Comparison of ENCODE assay signal across 10 cellular contexts in the genomic region with DNA sequence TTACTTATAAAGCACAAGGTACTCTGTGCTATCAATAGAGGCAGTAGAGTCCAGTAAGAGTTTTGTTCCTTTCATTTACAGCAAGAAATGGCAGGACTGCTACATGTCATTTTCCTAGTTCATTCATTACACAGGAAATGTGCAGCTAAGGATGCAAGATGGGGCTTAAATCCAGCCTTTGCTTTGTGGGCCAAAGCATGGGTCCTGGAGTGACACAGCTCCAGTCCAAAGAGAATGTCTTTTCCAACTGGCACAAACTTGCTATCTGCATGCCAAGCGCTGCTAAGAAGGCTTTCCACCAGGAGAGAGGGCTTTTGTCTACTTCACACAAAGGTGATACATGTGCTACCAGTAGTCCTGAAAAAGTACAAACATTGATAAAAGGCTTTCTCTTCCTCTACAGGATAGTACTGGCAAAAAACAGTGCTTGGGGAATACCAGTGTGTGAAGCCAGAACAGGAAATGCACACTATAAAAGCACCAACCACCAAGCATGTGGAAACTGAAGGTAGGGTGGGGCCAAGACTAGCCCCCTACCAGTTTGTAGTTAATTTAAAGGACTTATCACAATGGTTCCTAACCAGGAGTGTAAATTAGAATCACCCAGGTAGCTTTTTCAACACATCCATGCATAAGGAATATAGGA.
A peak's percentile ranks its signal among the peaks of the same experiment; 100 is the strongest.
DNase-seq lines count a peak whose midpoint lies in the region; ATAC-seq and TF ChIP-seq lines count a peak whose summit lies in the region.
"Had no signal": no experiment of that assay in that cellular context is flagged by ENCODE, and none has a peak within 500 bp of the region (broad histone marks: within the 10 kb centered on the region; RNA-seq: fewer than 3 reads in every experiment).

No MANE protein-coding gene starts in this region.

- H3K36me3 Mint-ChIP-seq in GM23338 (ENCODE audit: low read depth) (peaks cover 11% of the 10 kb centered on the region; the same call in 2 of the 3 replicates), T-cell (peaks cover 11% of the 10 kb centered on the region)

- WGBS in trophoblast cell (ENCODE audit: extremely low coverage, insufficient coverage, insufficient read length): no CpG with 5 or more reads among the region's 1 CpG
- 95% methylated on average over 1 of the region's 1 CpG for WGBS in hepatocyte (ENCODE audit: low lambda C conversion rate, missing lambda C conversion rate)

- no peak overlapping the region for H4K91ac ChIP-seq in trophoblast cell (ENCODE audit: low read depth, low read length)

- H3F3A ChIP-seq in GM23338 (replicated peaks; ENCODE audit: low read depth): no peaks in the 10 kb centered on the region

- H2BK120ac ChIP-seq in trophoblast cell (ENCODE audit: insufficient read depth, low read length, poor library complexity): no peak overlapping the region

- no peak overlapping the region for H3K4ac ChIP-seq in trophoblast cell (ENCODE audit: low read depth, low read length)

- H3K79me1 ChIP-seq in trophoblast cell (ENCODE audit: low read length): no peaks in the 10 kb centered on the region

- no peak overlapping the region for H2AFZ ChIP-seq in GM23338
- H2AFZ ChIP-seq in trophoblast cell (ENCODE audit: insufficient read depth, low read length, poor library complexity): no peak overlapping the region
- H2AFZ ChIP-seq in hepatocyte: no peak overlapping the region

- H3K9me3 ChIP-seq in left lung (no peaks in the 10 kb centered on the region), trophoblast cell (ENCODE audit: insufficient read depth, low read depth, low read length) (no peaks in the 10 kb centered on the region), hepatocyte (ENCODE audit: low read depth) (no peaks in the 10 kb centered on the region)

- ATAC-seq in GM23338: no peak
- ATAC-seq in T-cell (replicated peaks in 1 of 4): peak; percentile 50 to 76 (median 66)
- ATAC-seq in left lung: peak; percentile 35

- no peak overlapping the region for H2AK5ac ChIP-seq in trophoblast cell (ENCODE audit: low read length)

- no peak overlapping the region for H3K4me3 Mint-ChIP-seq in GM23338
- peak overlapping the region in 1 of 3 donors; percentile 60 for H3K4me3 Mint-ChIP-seq in T-cell

- 0 out of 2 replicates have a peak overlapping the region, but pooled peaks have one; percentile 65 for H3K27ac Mint-ChIP-seq in GM23338
- H3K27ac Mint-ChIP-seq in T-cell: peak overlapping the region; percentile 82 to 83

- in situ Hi-C loops in GM13976 (cut with MboI; ENCODE audit: low sequenced_read_pairs, unreplicated experiment): no loop called here

- H4K8ac ChIP-seq in trophoblast cell (ENCODE audit: low read depth, low read length): no peak overlapping the region

- H3K4me1 Mint-ChIP-seq in GM23338 (peaks cover 15% of the 10 kb centered on the region), T-cell (peaks cover 61 to 76% (median 74%) of the 10 kb centered on the region in 3 donors)

- H3K27me3 Mint-ChIP-seq in GM23338 (ENCODE audit: insufficient read depth, low read depth, poor library complexity) (peaks cover 6% of the 10 kb centered on the region), T-cell (no peaks in the 10 kb centered on the region)

- H3K27me3 ChIP-seq in GM23338 (ENCODE audit: insufficient read depth) (no peaks in the 10 kb centered on the region), left lung (no peaks in the 10 kb centered on the region), trophoblast cell (ENCODE audit: insufficient read depth, low read length) (no peaks in the 10 kb centered on the region), hepatocyte (no peaks in the 10 kb centered on the region)

- TF ChIP-seq CTCF in GM12864 (IDR thresholded peaks at IDR 0.05; ENCODE audit: low read depth, low read length, missing control alignments): peak; percentile 5
- no peak for TF ChIP-seq CTCF in GM23338 (conservative IDR thresholded peaks at IDR 0.05; ENCODE audit: low read depth in 2 of 2)
- no peak for TF ChIP-seq CTCF in left lung (IDR thresholded peaks at IDR 0.05)
- no peak for TF ChIP-seq CTCF in hepatocyte (IDR thresholded peaks at IDR 0.05; ENCODE audit: poor library complexity)
- TF ChIP-seq CTCF in GM13976 (IDR thresholded peaks at IDR 0.05; ENCODE audit: borderline replicate concordance, control extremely low read depth, extremely low read depth, insufficient read depth, missing control alignments): no peak

- H2BK12ac ChIP-seq in trophoblast cell (ENCODE audit: low read length): no peak overlapping the region

- no peak overlapping the region for H3K14ac ChIP-seq in trophoblast cell (ENCODE audit: low read length)

- no peak overlapping the region for H3K4me3 ChIP-seq in GM12864 (ENCODE audit: low read depth, low read length)
- H3K4me3 ChIP-seq in GM23338: 0 out of 2 replicates have a peak overlapping the region, but pooled peaks have one; percentile 6
- no peak overlapping the region for H3K4me3 ChIP-seq in left lung
- no peak overlapping the region for H3K4me3 ChIP-seq in trophoblast cell (ENCODE audit: low read depth, low read length)
- H3K4me3 ChIP-seq in hepatocyte: no peak overlapping the region

- H3K4me1 ChIP-seq in GM23338 (ENCODE audit: insufficient read depth): peaks cover 21% of the 10 kb centered on the region
- H3K4me1 ChIP-seq in left lung: peaks cover 0 to 24% of the 10 kb centered on the region in 2 donors
- peaks cover 2 to 4% of the 10 kb centered on the region in 2 experiments for H3K4me1 ChIP-seq in trophoblast cell (ENCODE audit: control insufficient read depth in 1 of 2, insufficient read depth in 2 of 2, low read length in 2 of 2)
- no peaks in the 10 kb centered on the region for H3K4me1 ChIP-seq in hepatocyte (ENCODE audit: insufficient read depth)

- H3K4me2 ChIP-seq in GM23338 (peak overlapping the region; percentile 64), trophoblast cell (ENCODE audit: low read length) (no peak overlapping the region), hepatocyte (no peak overlapping the region)

- CTCF ChIA-PET in T-cell (lab: Charles Lee): interaction anchor here (0.8 to 1.7 kb wide), 14 partner anchors 9 to 158 kb away, joined by 3 to 13 read pairs (median 4); no protein-coding TSS in a partner anchor

- H3K27ac ChIP-seq in GM23338 (ENCODE audit: low read depth): peak overlapping the region; percentile 69
- no peak overlapping the region for H3K27ac ChIP-seq in left lung
- no peak overlapping the region for H3K27ac ChIP-seq in trophoblast cell (ENCODE audit: low read depth, low read length)
- no peak overlapping the region for H3K27ac ChIP-seq in hepatocyte

- H3K79me2 ChIP-seq in GM23338 (replicated peaks; ENCODE audit: insufficient read depth) (peaks cover 86% of the 10 kb centered on the region), trophoblast cell (ENCODE audit: control insufficient read depth, insufficient read depth, low read length, poor library complexity) (no peaks in the 10 kb centered on the region), hepatocyte (peaks cover 94% of the 10 kb centered on the region)

- H4K20me1 ChIP-seq in GM23338 (replicated peaks; ENCODE audit: insufficient read depth) (peaks cover 22% of the 10 kb centered on the region), hepatocyte (ENCODE audit: insufficient read depth, poor library complexity, severe bottlenecking) (peaks cover 48% of the 10 kb centered on the region)

- no peak overlapping the region for H3K23ac ChIP-seq in trophoblast cell (ENCODE audit: low read length)

- intact Hi-C loops in left lung (cut with DNase I): loop anchor here in 1 of 2 donors (10.0 kb wide), 1 partner anchor 156 kb away; no protein-coding TSS in a partner anchor

- POLR2A ChIA-PET in T-cell (lab: Charles Lee): interaction anchor here (0.5 to 1.0 kb wide), 10 partner anchors 8 to 138 kb away, joined by 3 to 7 read pairs (median 4); no protein-coding TSS in a partner anchor

- H3K9me3 Mint-ChIP-seq in GM23338 (no peaks in the 10 kb centered on the region), T-cell (no peaks in the 10 kb centered on the region)

- no peak overlapping the region for H4K12ac ChIP-seq in trophoblast cell (ENCODE audit: low read depth, low read length)

- no peak overlapping the region for H3K18ac ChIP-seq in trophoblast cell (ENCODE audit: low read length)

- no peak overlapping the region for H3K9ac ChIP-seq in trophoblast cell (ENCODE audit: low read length)

- H3K36me3 ChIP-seq in GM23338 (ENCODE audit: insufficient read depth) (no peaks in the 10 kb centered on the region; the same call in 1 of the 2 replicates), left lung (no peaks in the 10 kb centered on the region), trophoblast cell (ENCODE audit: control insufficient read depth in 1 of 2, insufficient read depth in 2 of 2, low read length in 2 of 2) (peaks cover 5 to 8% of the 10 kb centered on the region in 2 experiments), hepatocyte (replicated peaks; ENCODE audit: insufficient read depth, low read depth) (no peaks in the 10 kb centered on the region)

- no peak for DNase-seq in GM12864 (ENCODE audit: low read depth)
- DNase-seq in GM23338 (ENCODE audit: low spot score): no peak
- no peak for DNase-seq in T-cell
- DNase-seq in left lung: no peak
- DNase-seq in stimulated activated CD4-positive, alpha-beta T cell treated with anti-CD3 and anti-CD28 coated beads, Interleukin-4, amount 100 ng/mL, for 4 hours: no peak
- DNase-seq in trophoblast cell: no peak
- DNase-seq in hepatocyte (ENCODE audit: low spot score): no peak
- DNase-seq in GM13976 (ENCODE audit: low spot score): no peak
- DNase-seq: GDM1, OCI-M1 had no signal

- no peaks in the 10 kb centered on the region for H3K9me2 ChIP-seq in GM23338 (ENCODE audit: insufficient read depth)
- H3K9me2 ChIP-seq in hepatocyte (replicated peaks; ENCODE audit: insufficient read depth): no peaks in the 10 kb centered on the region

- no peak overlapping the region for H2BK5ac ChIP-seq in trophoblast cell (ENCODE audit: low read depth, low read length, poor library complexity)
